23 cellular contexts compared by ENCODE assay signal in genomic region chr3:133058831-133059230, GRCh38. TPM values are rescaled to one million over a fixed set of nuclear protein-coding genes. Genes with fewer than 3 reads are reported as not detected.
"Had no signal": no experiment of that assay in that cellular context is flagged by ENCODE, and none has a peak within 500 bp of the region (broad histone marks: within the 10 kb centered on the region; RNA-seq: fewer than 3 reads in every experiment).

No MANE protein-coding gene starts in this region.

- H3K4me3 Mint-ChIP-seq: mesothelial cell of epicardium; naive B cell; natural killer cell; nephron progenitor cell; stimulated activated naive B cell treated with anti-CD40 and anti-IgM and Interleukin-4, amounts not matched to agents 10 μg/mL and 1 μg/mL and 100 μg/mL, for 72 hours had no signal

- H2AFZ ChIP-seq: hepatocyte had no signal

- H3K27me3 Mint-ChIP-seq: progenitor cell of endocrine pancreas had no signal

- H3K9me3 Mint-ChIP-seq: mesothelial cell of epicardium; nephron progenitor cell; stimulated activated naive B cell treated with anti-CD40 and anti-IgM and Interleukin-4, amounts not matched to agents 10 μg/mL and 1 μg/mL and 100 μg/mL, for 72 hours had no signal

- H3K9me3 ChIP-seq: left ventricle myocardium inferior, ovary, right atrium auricular region, right lobe of liver, stomach, testis, thyroid gland, transverse colon, upper lobe of right lung had no signal

- H3K36me3 Mint-ChIP-seq: mesothelial cell of epicardium; naive B cell; natural killer cell; stimulated activated naive B cell treated with anti-CD40 and anti-IgM and Interleukin-4, amounts not matched to agents 10 μg/mL and 1 μg/mL and 100 μg/mL, for 72 hours had no signal

- H3K36me3 ChIP-seq: left ventricle myocardium inferior, ovary, right atrium auricular region, right lobe of liver, stomach, thyroid gland, transverse colon, upper lobe of right lung had no signal

- DNase-seq: islet precursor cell; left ventricle myocardium inferior; mesendoderm; naive B cell; natural killer cell; nephron progenitor cell; ovary; right lobe of liver; stimulated activated CD4-positive, alpha-beta T cell treated with anti-CD3 and anti-CD28 coated beads, Interleukin-2, amount 100 ng/mL, for 24 hours; stimulated activated CD4-positive, alpha-beta T cell treated with anti-CD3 and anti-CD28 coated beads, Interleukin-4, amount 100 ng/mL, for 1 hour; stimulated activated naive B cell treated with anti-CD40 and anti-IgM and Interleukin-4, amounts not matched to agents 10 μg/mL and 1 μg/mL and 100 μg/mL, for 72 hours; stimulated activated naive CD8-positive, alpha-beta T cell treated with anti-CD3 and anti-CD28 coated beads, Interleukin-15, Interleukin-2, amounts not matched to agents 100 U/mL and 50 U/mL, for 24 hours; stomach; testis; thyroid gland; transverse colon; upper lobe of right lung had no signal

- H3K4me2 ChIP-seq: hepatocyte, smooth muscle cell had no signal

- H3K4me1 Mint-ChIP-seq: mesothelial cell of epicardium; naive B cell; natural killer cell; stimulated activated naive B cell treated with anti-CD40 and anti-IgM and Interleukin-4, amounts not matched to agents 10 μg/mL and 1 μg/mL and 100 μg/mL, for 72 hours had no signal

- H3K79me2 ChIP-seq: hepatocyte had no signal

- H3K4me3 ChIP-seq: hepatocyte, left ventricle myocardium inferior, lung, ovary, right atrium auricular region, right lobe of liver, smooth muscle cell, stomach, testis, thyroid gland, transverse colon, upper lobe of right lung had no signal

- H3K4me1 ChIP-seq: left ventricle myocardium inferior, right atrium auricular region, right lobe of liver, stomach, testis, thyroid gland, transverse colon, upper lobe of right lung had no signal

- H3K27me3 ChIP-seq: ovary, right atrium auricular region, right lobe of liver, stomach, testis, thyroid gland, transverse colon, upper lobe of right lung had no signal

- H3K27ac ChIP-seq: hepatocyte, left ventricle myocardium inferior, ovary, right atrium auricular region, right lobe of liver, stomach, testis, thyroid gland, transverse colon, upper lobe of right lung had no signal

- H3K27ac Mint-ChIP-seq: mesothelial cell of epicardium; natural killer cell; nephron progenitor cell; stimulated activated naive B cell treated with anti-CD40 and anti-IgM and Interleukin-4, amounts not matched to agents 10 μg/mL and 1 μg/mL and 100 μg/mL, for 72 hours had no signal

RNA-seq across cellular contexts. Expression of gene TMEM108, which starts 20.6 kb away (rescaled TPM):
- total RNA-seq: natural killer cell had no signal
